Comparison of ENCODE assay signal across 23 cellular contexts in genomic region chr12:102031852-102032251, GRCh38. TPM values are rescaled to one million over a fixed set of nuclear protein-coding genes. Genes with fewer than 3 reads are reported as not detected.
DNase-seq lines count a peak whose midpoint lies in the region; ATAC-seq, FAIRE-seq and TF ChIP-seq lines count a peak whose summit lies in the region.
"Had no signal": no experiment of that assay in that cellular context is flagged by ENCODE, and none has a peak within 500 bp of the region (broad histone marks: within the 10 kb centered on the region; RNA-seq: fewer than 3 reads in every experiment).

No MANE protein-coding gene starts in this region.

- no peaks in the 10 kb centered on the region for H3K9me2 ChIP-seq in PC-3 (replicated peaks; ENCODE audit: low read length)

- no peaks in the 10 kb centered on the region for H3K9me3 ChIP-seq in CD4-positive, CD25-positive, alpha-beta regulatory T cell (ENCODE audit: control insufficient read depth in 2 of 2, low read length in 2 of 2)
- H3K9me3 ChIP-seq in PC-3 (ENCODE audit: low read length), result no peaks in the 10 kb centered on the region
- H3K9me3 ChIP-seq: BLaER1, HAP-1 had no signal

- H3K4me1 ChIP-seq in CD4-positive, CD25-positive, alpha-beta regulatory T cell (ENCODE audit: control insufficient read depth, insufficient read depth, low read length, poor library complexity, severe bottlenecking), result no peaks in the 10 kb centered on the region
- H3K4me1 ChIP-seq in PC-3 (ENCODE audit: insufficient read depth, low read length), result 0 out of 2 replicates have a peak, but pooled peaks cover 4% of the 10 kb centered on the region
- H3K4me1 ChIP-seq: BLaER1 had no signal

- no peak overlapping the region for H2AFZ ChIP-seq in PC-3 (ENCODE audit: low read length)

- POLR2A ChIA-PET in PC-3 (lab: Charles Lee; ENCODE audit: unreplicated experiment), result no interaction called here
- POLR2A ChIA-PET in activated CD8-positive, alpha-beta T cell treated with anti-CD3 and anti-CD28 coated beads, Interleukin-2, amount 10 ng/mL, durations not matched to agents 7 days and 5 days (lab: Charles Lee), result no interaction called here

- H3K36me3 ChIP-seq in CD4-positive, CD25-positive, alpha-beta regulatory T cell (ENCODE audit: control insufficient read depth, insufficient read depth, low read length), result peaks cover 61% of the 10 kb centered on the region
- no peaks in the 10 kb centered on the region for H3K36me3 ChIP-seq in PC-3 (ENCODE audit: low read depth, low read length)
- H3K36me3 ChIP-seq: HAP-1 had no signal

- no peaks in the 10 kb centered on the region for H3K27me3 Mint-ChIP-seq in CD4-positive, CD25-positive, alpha-beta regulatory T cell
- H3K27me3 Mint-ChIP-seq in activated CD8-positive, alpha-beta T cell treated with anti-CD3 and anti-CD28 coated beads, Interleukin-2, amount 10 ng/mL, durations not matched to agents 7 days and 5 days (ENCODE audit: low read depth), result no peaks in the 10 kb centered on the region
- H3K27me3 Mint-ChIP-seq: B cell; CD4-positive, alpha-beta T cell; CD8-positive, alpha-beta memory T cell had no signal

- H3K9ac ChIP-seq in PC-3 (ENCODE audit: low read length), result no peak overlapping the region
- H3K9ac ChIP-seq: BLaER1 had no signal

- no peak overlapping the region for H3K4me3 Mint-ChIP-seq in CD4-positive, CD25-positive, alpha-beta regulatory T cell
- H3K4me3 Mint-ChIP-seq in activated CD8-positive, alpha-beta T cell treated with anti-CD3 and anti-CD28 coated beads, Interleukin-2, amount 10 ng/mL, durations not matched to agents 7 days and 5 days, result no peak overlapping the region
- H3K4me3 Mint-ChIP-seq: B cell; CD4-positive, alpha-beta T cell; CD8-positive, alpha-beta memory T cell; HFFc6 had no signal

- intact Hi-C loops in PC-3 (cut with micrococcal nuclease), result no loop called here
- intact Hi-C loops in sciatic nerve (cut with DNase I), result no loop called here

- no TSS peak for BruUV-seq in PC-3 (replicated peaks; lab: Mats Ljungman, UMichigan)

- CTCF ChIA-PET in PC-3 (lab: Charles Lee), result no interaction called here
- CTCF ChIA-PET in activated CD8-positive, alpha-beta T cell treated with anti-CD3 and anti-CD28 coated beads, Interleukin-2, amount 10 ng/mL, durations not matched to agents 7 days and 5 days (lab: Charles Lee), result interaction anchor here (0.7 to 1.5 kb wide), 2 partner anchors 12 to 95 kb away, joined by 3 read pairs; no protein-coding TSS in a partner anchor

- H3K4me3 ChIP-seq in CD4-positive, CD25-positive, alpha-beta regulatory T cell (ENCODE audit: low read depth, low read length), result no peak overlapping the region
- H3K4me3 ChIP-seq in PC-3 (ENCODE audit: low read length), result no peak overlapping the region
- H3K4me3 ChIP-seq: BLaER1, HAP-1 had no signal

- peaks cover 53% of the 10 kb centered on the region for H3K36me3 Mint-ChIP-seq in CD4-positive, CD25-positive, alpha-beta regulatory T cell
- H3K36me3 Mint-ChIP-seq in activated CD8-positive, alpha-beta T cell treated with anti-CD3 and anti-CD28 coated beads, Interleukin-2, amount 10 ng/mL, durations not matched to agents 7 days and 5 days (ENCODE audit: low read depth), result peaks cover 30% of the 10 kb centered on the region

- no peak overlapping the region for H3K27ac ChIP-seq in CD4-positive, CD25-positive, alpha-beta regulatory T cell (ENCODE audit: insufficient read depth, low read length, poor library complexity, severe bottlenecking)
- no peak overlapping the region for H3K27ac ChIP-seq in PC-3 (ENCODE audit: low read length)
- H3K27ac ChIP-seq: BLaER1, C4-2B had no signal

- H3K79me2 ChIP-seq in PC-3 (ENCODE audit: low read length), result no peaks in the 10 kb centered on the region

- no peaks in the 10 kb centered on the region for H3K9me3 Mint-ChIP-seq in CD4-positive, CD25-positive, alpha-beta regulatory T cell
- H3K9me3 Mint-ChIP-seq in activated CD8-positive, alpha-beta T cell treated with anti-CD3 and anti-CD28 coated beads, Interleukin-2, amount 10 ng/mL, durations not matched to agents 7 days and 5 days (ENCODE audit: insufficient read depth), result no peaks in the 10 kb centered on the region
- H3K9me3 Mint-ChIP-seq: CD4-positive, alpha-beta T cell; CD8-positive, alpha-beta memory T cell; HFFc6 had no signal

- H4K20me1 ChIP-seq in PC-3 (ENCODE audit: low read length), result no peaks in the 10 kb centered on the region
- H4K20me1 ChIP-seq: BLaER1 had no signal

- H3K27ac Mint-ChIP-seq in CD4-positive, CD25-positive, alpha-beta regulatory T cell, result peak overlapping the region in 2 of 3 donors; percentile 5 to 73
- H3K27ac Mint-ChIP-seq in activated CD8-positive, alpha-beta T cell treated with anti-CD3 and anti-CD28 coated beads, Interleukin-2, amount 10 ng/mL, durations not matched to agents 7 days and 5 days, result no peak overlapping the region
- H3K27ac Mint-ChIP-seq: B cell; CD4-positive, alpha-beta T cell; HFFc6 had no signal

- H3F3A ChIP-seq in PC-3 (ENCODE audit: low read length, unreplicated experiment), result no peaks in the 10 kb centered on the region

- FAIRE-seq in GM19239 (lab: Jason Lieb, UNC), result peak; percentile 11
- FAIRE-seq: A204.1, D721Med, GM12892, H54 had no signal

- no peak overlapping the region for H3K4me2 ChIP-seq in PC-3 (ENCODE audit: low read length)
- H3K4me2 ChIP-seq: BLaER1 had no signal

- H3K4me1 Mint-ChIP-seq in CD4-positive, CD25-positive, alpha-beta regulatory T cell, result peaks cover 0 to 6% (median 3%) of the 10 kb centered on the region in 4 donors
- no peaks in the 10 kb centered on the region for H3K4me1 Mint-ChIP-seq in activated CD8-positive, alpha-beta T cell treated with anti-CD3 and anti-CD28 coated beads, Interleukin-2, amount 10 ng/mL, durations not matched to agents 7 days and 5 days (ENCODE audit: low read depth)
- H3K4me1 Mint-ChIP-seq: B cell had no signal

- H3K27me3 ChIP-seq in CD4-positive, CD25-positive, alpha-beta regulatory T cell (ENCODE audit: control insufficient read depth, insufficient read depth, low read length), result no peaks in the 10 kb centered on the region
- no peaks in the 10 kb centered on the region for H3K27me3 ChIP-seq in PC-3 (ENCODE audit: low read length)
- H3K27me3 ChIP-seq: BLaER1 had no signal

- no peak for ATAC-seq in CD4-positive, CD25-positive, alpha-beta regulatory T cell (ENCODE audit: low read depth in 2 of 2)
- peak; percentile 19; the same call in 1 of the 2 replicates for ATAC-seq in PC-3
- ATAC-seq in sciatic nerve, result peak; percentile 10
- no peak for ATAC-seq in activated CD8-positive, alpha-beta T cell treated with anti-CD3 and anti-CD28 coated beads, Interleukin-2, amount 10 ng/mL, durations not matched to agents 7 days and 5 days

- no peak for TF ChIP-seq CTCF in PC-3 (conservative IDR thresholded peaks at IDR 0.05; ENCODE audit: low read depth, low read length)

- DNase-seq in CD4-positive, CD25-positive, alpha-beta regulatory T cell, result no peak
- no peak for DNase-seq in GM19239 (ENCODE audit: insufficient read length, low spot score)
- DNase-seq in PC-3, result peak; percentile 17
- DNase-seq in sciatic nerve (ENCODE audit: low spot score), result no peak
- no peak for DNase-seq in NCI-H748 treated with DMSO at 0.1 percent for 48 hours (lab: John Stamatoyannopoulos, UW)
- no peak for DNase-seq in activated CD8-positive, alpha-beta T cell treated with anti-CD3 and anti-CD28 coated beads, Interleukin-2, amount 10 ng/mL, durations not matched to agents 7 days and 5 days
- DNase-seq in NCI-H1092 (lab: John Stamatoyannopoulos, UW), result no peak
- DNase-seq: CD4-positive, alpha-beta T cell; CD8-positive, alpha-beta memory T cell; DMS 273 treated with DMSO at 0.1 percent for 48 hours; DMS79; EL; GDM1; GOT3; HFFc6 had no signal

RNA-seq across cellular contexts. Expression of gene WASHC3, which starts 29.9 kb away (rescaled TPM):
- 50.7 TPM for total RNA-seq in CD4-positive, CD25-positive, alpha-beta regulatory T cell
- polyA plus RNA-seq in CD4-positive, CD25-positive, alpha-beta regulatory T cell, result 100 to 1,000 TPM in 3 of 4 donors, 10 to 100 TPM in 1; 94.7 to 168 (median 142) TPM
- total RNA-seq in PC-3 (2014; rRNA removed) (24.9 and 34.4 TPM in 2 replicates), sciatic nerve (55.6 TPM)
- total RNA-seq in activated CD8-positive, alpha-beta T cell treated with anti-CD3 and anti-CD28 coated beads, Interleukin-2, amount 10 ng/mL, durations not matched to agents 7 days and 5 days, result 10 to 100 TPM; 49.5 to 50.9 TPM

Comparison
In these comparisons a context has a peak if more than half of its experiments do, and no peak if none do; other contexts are left out.
1. ATAC-seq: peak in PC-3 (single experiment) and sciatic nerve (single experiment); none in CD4-positive, CD25-positive, alpha-beta regulatory T cell (0 of 2) and activated CD8-positive, alpha-beta T cell treated with anti-CD3 and anti-CD28 coated beads, Interleukin-2, amount 10 ng/mL, durations not matched to agents 7 days and 5 days (single experiment).